In the genomic region with DNA sequence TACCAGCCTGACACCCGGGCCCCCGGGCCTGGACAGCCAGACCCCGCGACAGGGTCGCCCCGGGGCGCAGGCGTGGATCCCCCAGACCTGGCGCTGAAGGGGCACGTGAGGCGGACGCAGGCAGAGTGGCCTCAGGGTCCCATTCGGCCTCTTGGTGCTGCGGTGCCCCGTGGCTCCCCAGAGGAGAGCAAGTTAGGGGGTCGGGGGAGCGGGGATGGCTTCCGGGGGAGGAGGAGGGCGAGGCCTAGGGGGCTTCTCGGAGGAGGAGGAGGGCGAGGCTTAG, we compare ENCODE assay signal across 11 cellular contexts. TPM values are rescaled to one million over a fixed set of nuclear protein-coding genes. Genes with fewer than 3 reads are reported as not detected.
"Had no signal": no experiment of that assay in that cellular context is flagged by ENCODE, and none has a peak within 500 bp of the region (broad histone marks: within the 10 kb centered on the region; RNA-seq: fewer than 3 reads in every experiment).

No MANE protein-coding gene starts in this region.

RNA-seq across cellular contexts. Expression of a gene that starts 30.5 kb away (rescaled TPM):
- total RNA-seq: stomach, subcutaneous adipose tissue, suprapubic skin, temporal lobe, thoracic aorta, tibial nerve, transverse colon, upper lobe of left lung, upper lobe of right lung, ureter, urinary bladder had no signal
- polyA plus RNA-seq: urinary bladder had no signal
